1 cellular context compared by ENCODE assay signal in genomic region chr2:86649119-86649947, GRCh38.
TF ChIP-seq lines count a peak whose summit lies in the region.

No MANE protein-coding gene starts in this region.

TF ChIP-seq in HepG2, 621 proteins besides CTCF, POLR2A, EP300 and RAD21 (continued from another document and continues in another):
- TF ChIP-seq GABPA (IDR thresholded peaks at IDR 0.05; ENCODE audit: low read depth, low read length) = no peak
- TF ChIP-seq GABPA (CRISPR knock-in tag; IDR thresholded peaks at IDR 0.05; ENCODE audit: low read depth) = no peak
- TF ChIP-seq ZNF678 (CRISPR knock-in tag; IDR thresholded peaks at IDR 0.05) = no peak
- TF ChIP-seq, protein P1, sequence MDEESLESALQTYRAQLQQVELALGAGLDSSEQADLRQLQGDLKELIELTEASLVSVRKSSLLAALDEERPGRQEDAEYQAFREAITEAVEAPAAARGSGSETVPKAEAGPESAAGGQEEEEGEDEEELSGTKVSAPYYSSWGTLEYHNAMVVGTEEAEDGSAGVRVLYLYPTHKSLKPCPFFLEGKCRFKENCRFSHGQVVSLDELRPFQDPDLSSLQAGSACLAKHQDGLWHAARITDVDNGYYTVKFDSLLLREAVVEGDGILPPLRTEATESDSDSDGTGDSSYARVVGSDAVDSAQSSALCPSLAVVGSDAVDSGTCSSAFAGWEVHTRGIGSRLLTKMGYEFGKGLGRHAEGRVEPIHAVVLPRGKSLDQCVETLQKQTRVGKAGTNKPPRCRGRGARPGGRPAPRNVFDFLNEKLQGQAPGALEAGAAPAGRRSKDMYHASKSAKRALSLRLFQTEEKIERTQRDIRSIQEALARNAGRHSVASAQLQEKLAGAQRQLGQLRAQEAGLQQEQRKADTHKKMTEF (CRISPR knock-in tag; IDR thresholded peaks at IDR 0.05) = no peak
- no peak for TF ChIP-seq ZNF383 (CRISPR knock-in tag; IDR thresholded peaks at IDR 0.05; ENCODE audit: borderline replicate concordance)
- no peak for TF ChIP-seq ZBTB3 (CRISPR knock-in tag; IDR thresholded peaks at IDR 0.05; ENCODE audit: borderline replicate concordance, low read depth)
- no peak for TF ChIP-seq HMGXB4 (CRISPR knock-in tag; IDR thresholded peaks at IDR 0.05; ENCODE audit: borderline replicate concordance in 1 of 2, low read depth in 1 of 2)
- peak; percentile 67 for TF ChIP-seq POGZ (CRISPR knock-in tag; IDR thresholded peaks at IDR 0.05)
- no peak for TF ChIP-seq ZNF343 (CRISPR knock-in tag; IDR thresholded peaks at IDR 0.05)
- peak; percentile 55 for TF ChIP-seq TEAD3 (CRISPR knock-in tag; optimal IDR thresholded peaks at IDR 0.05; ENCODE audit: borderline replicate concordance)
- TF ChIP-seq FOXJ3 (CRISPR knock-in tag; IDR thresholded peaks at IDR 0.05; ENCODE audit: borderline replicate concordance) = peak; percentile 75; the same call in 1 of the 2 replicates
- TF ChIP-seq CREB1 (IDR thresholded peaks at IDR 0.05) = no peak
- peak; percentile 57; the same call in 1 of the 2 replicates for TF ChIP-seq CREB1 (CRISPR knock-in tag; IDR thresholded peaks at IDR 0.05)
- TF ChIP-seq USF2 (IDR thresholded peaks at IDR 0.05; ENCODE audit: low read depth, low read length) = no peak
- TF ChIP-seq USF2 (CRISPR knock-in tag; IDR thresholded peaks at IDR 0.05; ENCODE audit: borderline replicate concordance) = no peak
- TF ChIP-seq RFX5 (IDR thresholded peaks at IDR 0.05; ENCODE audit: low read depth, low read length) = peak; percentile 75
- no peak for TF ChIP-seq GTF2F1 (IDR thresholded peaks at IDR 0.05; ENCODE audit: low read length)
- TF ChIP-seq ZFP36 (IDR thresholded peaks at IDR 0.05; ENCODE audit: borderline replicate concordance, low read depth, low read length, partially characterized antibody) = no peak
- TF ChIP-seq ZNF318 (CRISPR knock-in tag; IDR thresholded peaks at IDR 0.05) = no peak
- peak; percentile 24 for TF ChIP-seq STAG1 (CRISPR knock-in tag; IDR thresholded peaks at IDR 0.05)
- TF ChIP-seq ATF2 (CRISPR knock-in tag; IDR thresholded peaks at IDR 0.05) = no peak
- TF ChIP-seq ZFP1 (CRISPR knock-in tag; IDR thresholded peaks at IDR 0.05) = no peak
- TF ChIP-seq SOX5 (CRISPR knock-in tag; IDR thresholded peaks at IDR 0.05; ENCODE audit: borderline replicate concordance) = peak; percentile 54; the same call in 1 of the 2 replicates
- no peak for TF ChIP-seq PAF1 (CRISPR knock-in tag; IDR thresholded peaks at IDR 0.05)
- TF ChIP-seq ZNF24 (IDR thresholded peaks at IDR 0.05) = no peak
- no peak for TF ChIP-seq ZNF749 (CRISPR knock-in tag; IDR thresholded peaks at IDR 0.05; ENCODE audit: borderline replicate concordance)
- TF ChIP-seq, protein P2, sequence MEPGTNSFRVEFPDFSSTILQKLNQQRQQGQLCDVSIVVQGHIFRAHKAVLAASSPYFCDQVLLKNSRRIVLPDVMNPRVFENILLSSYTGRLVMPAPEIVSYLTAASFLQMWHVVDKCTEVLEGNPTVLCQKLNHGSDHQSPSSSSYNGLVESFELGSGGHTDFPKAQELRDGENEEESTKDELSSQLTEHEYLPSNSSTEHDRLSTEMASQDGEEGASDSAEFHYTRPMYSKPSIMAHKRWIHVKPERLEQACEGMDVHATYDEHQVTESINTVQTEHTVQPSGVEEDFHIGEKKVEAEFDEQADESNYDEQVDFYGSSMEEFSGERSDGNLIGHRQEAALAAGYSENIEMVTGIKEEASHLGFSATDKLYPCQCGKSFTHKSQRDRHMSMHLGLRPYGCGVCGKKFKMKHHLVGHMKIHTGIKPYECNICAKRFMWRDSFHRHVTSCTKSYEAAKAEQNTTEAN (CRISPR knock-in tag; conservative IDR thresholded peaks at IDR 0.05) = no peak
- no peak for TF ChIP-seq ZNF230 (CRISPR knock-in tag; IDR thresholded peaks at IDR 0.05)
- TF ChIP-seq HNRNPL (IDR thresholded peaks at IDR 0.05; ENCODE audit: low read depth, low read length) = no peak
- no peak for TF ChIP-seq HOXA5 (CRISPR knock-in tag; IDR thresholded peaks at IDR 0.05)
- TF ChIP-seq, protein P3, sequence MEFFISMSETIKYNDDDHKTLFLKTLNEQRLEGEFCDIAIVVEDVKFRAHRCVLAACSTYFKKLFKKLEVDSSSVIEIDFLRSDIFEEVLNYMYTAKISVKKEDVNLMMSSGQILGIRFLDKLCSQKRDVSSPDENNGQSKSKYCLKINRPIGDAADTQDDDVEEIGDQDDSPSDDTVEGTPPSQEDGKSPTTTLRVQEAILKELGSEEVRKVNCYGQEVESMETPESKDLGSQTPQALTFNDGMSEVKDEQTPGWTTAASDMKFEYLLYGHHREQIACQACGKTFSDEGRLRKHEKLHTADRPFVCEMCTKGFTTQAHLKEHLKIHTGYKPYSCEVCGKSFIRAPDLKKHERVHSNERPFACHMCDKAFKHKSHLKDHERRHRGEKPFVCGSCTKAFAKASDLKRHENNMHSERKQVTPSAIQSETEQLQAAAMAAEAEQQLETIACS (CRISPR knock-in tag; IDR thresholded peaks at IDR 0.05) = no peak
- TF ChIP-seq ZSCAN31 (CRISPR knock-in tag; IDR thresholded peaks at IDR 0.05; ENCODE audit: low read depth) = no peak
- no peak for TF ChIP-seq ZNF891 (CRISPR knock-in tag; IDR thresholded peaks at IDR 0.05)
- TF ChIP-seq NR2C2 (CRISPR knock-in tag; IDR thresholded peaks at IDR 0.05; ENCODE audit: borderline replicate concordance) = no peak; the same call in 1 of the 2 replicates
- TF ChIP-seq, protein P4, sequence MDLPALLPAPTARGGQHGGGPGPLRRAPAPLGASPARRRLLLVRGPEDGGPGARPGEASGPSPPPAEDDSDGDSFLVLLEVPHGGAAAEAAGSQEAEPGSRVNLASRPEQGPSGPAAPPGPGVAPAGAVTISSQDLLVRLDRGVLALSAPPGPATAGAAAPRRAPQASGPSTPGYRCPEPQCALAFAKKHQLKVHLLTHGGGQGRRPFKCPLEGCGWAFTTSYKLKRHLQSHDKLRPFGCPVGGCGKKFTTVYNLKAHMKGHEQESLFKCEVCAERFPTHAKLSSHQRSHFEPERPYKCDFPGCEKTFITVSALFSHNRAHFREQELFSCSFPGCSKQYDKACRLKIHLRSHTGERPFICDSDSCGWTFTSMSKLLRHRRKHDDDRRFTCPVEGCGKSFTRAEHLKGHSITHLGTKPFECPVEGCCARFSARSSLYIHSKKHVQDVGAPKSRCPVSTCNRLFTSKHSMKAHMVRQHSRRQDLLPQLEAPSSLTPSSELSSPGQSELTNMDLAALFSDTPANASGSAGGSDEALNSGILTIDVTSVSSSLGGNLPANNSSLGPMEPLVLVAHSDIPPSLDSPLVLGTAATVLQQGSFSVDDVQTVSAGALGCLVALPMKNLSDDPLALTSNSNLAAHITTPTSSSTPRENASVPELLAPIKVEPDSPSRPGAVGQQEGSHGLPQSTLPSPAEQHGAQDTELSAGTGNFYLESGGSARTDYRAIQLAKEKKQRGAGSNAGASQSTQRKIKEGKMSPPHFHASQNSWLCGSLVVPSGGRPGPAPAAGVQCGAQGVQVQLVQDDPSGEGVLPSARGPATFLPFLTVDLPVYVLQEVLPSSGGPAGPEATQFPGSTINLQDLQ (CRISPR knock-in tag; IDR thresholded peaks at IDR 0.05) = no peak
- peak; percentile 80; the same call in 1 of the 2 replicates for TF ChIP-seq ZNF264 (CRISPR knock-in tag; IDR thresholded peaks at IDR 0.05)
- TF ChIP-seq CREM (IDR thresholded peaks at IDR 0.05) = 0 out of 2 replicates have a peak, but pooled peaks have one; percentile 43
- no peak for TF ChIP-seq CREM (CRISPR knock-in tag; IDR thresholded peaks at IDR 0.05)
- no peak for TF ChIP-seq SRY (CRISPR knock-in tag; IDR thresholded peaks at IDR 0.05)
- no peak for TF ChIP-seq PTBP1 (IDR thresholded peaks at IDR 0.05; ENCODE audit: low read depth, low read length, poor library complexity, severe bottlenecking)
